1 cellular context compared by ENCODE assay signal in the genomic region with DNA sequence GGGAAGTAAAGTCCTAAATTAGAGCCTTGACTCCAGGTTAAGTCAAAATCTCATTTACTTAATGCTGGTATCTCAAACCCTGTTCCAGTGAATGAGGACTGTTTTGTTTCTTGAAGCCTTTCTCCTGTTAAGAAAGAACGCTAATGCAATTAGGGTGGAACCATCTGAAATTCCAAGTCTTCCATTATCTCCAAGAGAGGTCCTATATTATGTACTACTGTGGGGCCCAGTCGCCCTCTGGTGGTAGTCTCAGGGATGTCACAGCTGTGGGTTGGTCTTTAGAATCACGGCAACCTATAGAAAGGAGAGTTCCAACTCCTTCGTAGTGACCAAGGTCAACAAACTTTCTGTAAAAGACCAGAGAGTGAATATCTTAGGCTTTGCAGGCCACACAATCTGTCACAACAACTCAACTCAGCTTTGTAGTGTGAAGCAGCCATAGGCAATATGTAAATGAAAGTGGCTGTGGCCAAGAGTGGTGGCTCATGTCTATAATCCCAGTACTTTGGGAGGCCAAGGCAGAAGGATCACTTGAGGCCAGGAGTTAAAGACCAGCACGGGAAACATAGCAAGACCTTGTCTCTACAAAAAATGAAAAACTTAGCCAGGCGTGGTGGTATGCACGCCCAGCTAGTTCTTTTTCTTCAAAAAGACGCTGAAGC.
TF ChIP-seq lines count a peak whose summit lies in the region.

No MANE protein-coding gene starts in this region.

TF ChIP-seq in HEK293, 187 proteins besides CTCF, POLR2A, EP300 and RAD21 (continued from another document):
- TF ChIP-seq, protein P1, sequence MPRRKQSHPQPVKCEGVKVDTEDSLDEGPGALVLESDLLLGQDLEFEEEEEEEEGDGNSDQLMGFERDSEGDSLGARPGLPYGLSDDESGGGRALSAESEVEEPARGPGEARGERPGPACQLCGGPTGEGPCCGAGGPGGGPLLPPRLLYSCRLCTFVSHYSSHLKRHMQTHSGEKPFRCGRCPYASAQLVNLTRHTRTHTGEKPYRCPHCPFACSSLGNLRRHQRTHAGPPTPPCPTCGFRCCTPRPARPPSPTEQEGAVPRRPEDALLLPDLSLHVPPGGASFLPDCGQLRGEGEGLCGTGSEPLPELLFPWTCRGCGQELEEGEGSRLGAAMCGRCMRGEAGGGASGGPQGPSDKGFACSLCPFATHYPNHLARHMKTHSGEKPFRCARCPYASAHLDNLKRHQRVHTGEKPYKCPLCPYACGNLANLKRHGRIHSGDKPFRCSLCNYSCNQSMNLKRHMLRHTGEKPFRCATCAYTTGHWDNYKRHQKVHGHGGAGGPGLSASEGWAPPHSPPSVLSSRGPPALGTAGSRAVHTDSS (tag by site-specific recombination; IDR thresholded peaks at IDR 0.05) = no peak
- TF ChIP-seq, protein P2, sequence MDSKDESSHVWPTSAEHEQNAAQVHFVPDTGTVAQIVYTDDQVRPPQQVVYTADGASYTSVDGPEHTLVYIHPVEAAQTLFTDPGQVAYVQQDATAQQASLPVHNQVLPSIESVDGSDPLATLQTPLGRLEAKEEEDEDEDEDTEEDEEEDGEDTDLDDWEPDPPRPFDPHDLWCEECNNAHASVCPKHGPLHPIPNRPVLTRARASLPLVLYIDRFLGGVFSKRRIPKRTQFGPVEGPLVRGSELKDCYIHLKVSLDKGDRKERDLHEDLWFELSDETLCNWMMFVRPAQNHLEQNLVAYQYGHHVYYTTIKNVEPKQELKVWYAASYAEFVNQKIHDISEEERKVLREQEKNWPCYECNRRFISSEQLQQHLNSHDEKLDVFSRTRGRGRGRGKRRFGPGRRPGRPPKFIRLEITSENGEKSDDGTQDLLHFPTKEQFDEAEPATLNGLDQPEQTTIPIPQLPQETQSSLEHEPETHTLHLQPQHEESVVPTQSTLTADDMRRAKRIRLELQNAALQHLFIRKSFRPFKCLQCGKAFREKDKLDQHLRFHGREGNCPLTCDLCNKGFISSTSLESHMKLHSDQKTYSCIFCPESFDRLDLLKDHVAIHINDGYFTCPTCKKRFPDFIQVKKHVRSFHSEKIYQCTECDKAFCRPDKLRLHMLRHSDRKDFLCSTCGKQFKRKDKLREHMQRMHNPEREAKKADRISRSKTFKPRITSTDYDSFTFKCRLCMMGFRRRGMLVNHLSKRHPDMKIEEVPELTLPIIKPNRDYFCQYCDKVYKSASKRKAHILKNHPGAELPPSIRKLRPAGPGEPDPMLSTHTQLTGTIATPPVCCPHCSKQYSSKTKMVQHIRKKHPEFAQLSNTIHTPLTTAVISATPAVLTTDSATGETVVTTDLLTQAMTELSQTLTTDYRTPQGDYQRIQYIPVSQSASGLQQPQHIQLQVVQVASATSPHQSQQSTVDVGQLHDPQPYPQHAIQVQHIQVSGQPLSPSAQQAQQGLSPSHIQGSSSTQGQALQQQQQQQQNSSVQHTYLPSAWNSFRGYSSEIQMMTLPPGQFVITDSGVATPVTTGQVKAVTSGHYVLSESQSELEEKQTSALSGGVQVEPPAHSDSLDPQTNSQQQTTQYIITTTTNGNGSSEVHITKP (tag by site-specific recombination; IDR thresholded peaks at IDR 0.05) = peak; percentile 56
